Comparison of ENCODE assay signal across 1 cellular context in the genomic region with DNA sequence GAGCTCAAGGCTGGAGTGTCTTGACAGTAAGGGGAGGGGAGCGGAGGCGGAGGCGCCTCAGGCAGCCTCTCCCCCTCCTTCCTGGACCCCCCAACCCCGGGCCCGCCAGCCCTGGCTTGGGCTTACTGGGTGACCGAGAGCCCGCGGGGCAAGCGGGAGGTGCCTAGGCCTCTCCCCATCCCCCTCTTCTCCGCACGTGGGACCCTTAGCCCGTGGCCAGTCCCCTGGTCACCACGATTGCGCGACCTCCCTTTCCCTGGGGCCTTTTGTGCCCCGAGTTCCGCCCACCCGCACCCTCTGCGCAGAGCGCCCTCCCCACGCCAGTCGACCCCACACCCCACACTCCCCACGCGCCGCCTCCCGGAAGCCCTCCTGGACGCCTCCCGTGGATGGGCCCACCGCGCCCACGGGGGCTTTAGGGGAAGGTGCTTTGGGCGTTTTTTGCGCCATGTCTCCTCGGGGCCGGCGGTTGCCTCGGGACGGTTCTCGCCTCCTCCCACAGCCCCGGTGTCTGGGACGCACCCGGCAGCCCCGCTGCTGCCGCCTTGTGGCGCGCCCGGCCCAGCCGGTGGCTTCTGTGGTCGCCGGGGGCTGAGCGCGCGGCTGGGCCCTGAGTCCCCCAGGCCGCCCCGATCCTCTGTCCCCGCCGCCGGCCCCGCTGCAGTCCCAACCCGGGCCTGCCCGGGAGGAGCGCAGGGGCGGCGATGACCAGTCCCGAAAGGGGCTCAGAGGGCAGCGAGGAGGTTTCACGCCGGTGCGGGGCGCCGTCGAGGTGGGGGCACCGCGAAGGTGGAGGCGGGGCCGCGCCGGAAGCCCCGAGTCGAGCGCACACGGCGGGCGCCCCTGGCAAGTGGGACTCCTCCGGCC.
TF ChIP-seq lines count a peak whose summit lies in the region.

No MANE protein-coding gene starts in this region.

TF ChIP-seq in GM12878, 131 proteins besides CTCF, POLR2A, EP300 and RAD21:
- peak; percentile 63; the same call in 1 of the 2 replicates for TF ChIP-seq GATAD2B (conservative IDR thresholded peaks at IDR 0.05; ENCODE audit: low read depth)
- TF ChIP-seq EGR1 (IDR thresholded peaks at IDR 0.05; ENCODE audit: borderline replicate concordance in 1 of 2, low read depth in 2 of 2, low read length in 2 of 2): no peak
- 0 out of 4 replicates have a peak, but pooled peaks of 1 of the 2 experiments have one; percentile 20 for TF ChIP-seq BHLHE40 (IDR thresholded peaks at IDR 0.05; ENCODE audit: borderline replicate concordance in 1 of 2, low read depth in 2 of 2, low read length in 1 of 2)
- TF ChIP-seq SIN3A (IDR thresholded peaks at IDR 0.05; ENCODE audit: low read depth, low read length): no peak
- TF ChIP-seq DPF2 (IDR thresholded peaks at IDR 0.05): peak; percentile 45; the same call in 1 of the 2 replicates
- TF ChIP-seq NFXL1 (IDR thresholded peaks at IDR 0.05; ENCODE audit: borderline replicate concordance): no peak
- TF ChIP-seq SUPT20H (IDR thresholded peaks at IDR 0.05; ENCODE audit: borderline replicate concordance, control insufficient read depth, low read depth, low read length): no peak
- peak; percentile 26; the same call in 1 of the 2 replicates for TF ChIP-seq SMC3 (IDR thresholded peaks at IDR 0.05; ENCODE audit: borderline replicate concordance, low read length)
- TF ChIP-seq IKZF1 (conservative IDR thresholded peaks at IDR 0.05): 0 out of 2 replicates have a peak, but pooled peaks have one; percentile 38
- no peak for TF ChIP-seq TCF3 (IDR thresholded peaks at IDR 0.05; ENCODE audit: borderline replicate concordance, insufficient read depth, low read depth, low read length)
- peak; percentile 44; the same call in 1 of the 2 replicates for TF ChIP-seq RUNX3 (IDR thresholded peaks at IDR 0.05; ENCODE audit: low read length)
- 0 out of 2 replicates have a peak, but pooled peaks have one; percentile 20 for TF ChIP-seq YY1 (IDR thresholded peaks at IDR 0.05; ENCODE audit: low read depth, low read length)
- TF ChIP-seq BACH1 (IDR thresholded peaks at IDR 0.05; ENCODE audit: borderline replicate concordance): 0 out of 2 replicates have a peak, but pooled peaks have one; percentile 12
TF ChIP-seq in GM12878: peak in this region for 8.
